In genomic region chr21:44736291-44737004, GRCh38 we compare ENCODE assay signal across 1 cellular context.
A peak's percentile ranks its signal among the peaks of the same experiment; 100 is the strongest.
TF ChIP-seq lines count a peak whose summit lies in the region.

No MANE protein-coding gene starts in this region.

TF ChIP-seq in HepG2, 621 proteins besides CTCF, POLR2A, EP300 and RAD21 (continues in another document):
- TF ChIP-seq ZNF205 (CRISPR knock-in tag; IDR thresholded peaks at IDR 0.05) (0 out of 2 replicates have a peak, but pooled peaks have one; percentile 40), ZNF121 (CRISPR knock-in tag; IDR thresholded peaks at IDR 0.05) (peak; percentile 54), ZNF180 (CRISPR knock-in tag; IDR thresholded peaks at IDR 0.05; ENCODE audit: borderline replicate concordance, low read depth) (no peak), SIN3A (IDR thresholded peaks at IDR 0.05; ENCODE audit: borderline replicate concordance, low read depth, low read length) (no peak), ARNTL (CRISPR knock-in tag; IDR thresholded peaks at IDR 0.05) (no peak), ZBTB43 (CRISPR knock-in tag; conservative IDR thresholded peaks at IDR 0.05) (0 out of 2 replicates have a peak, but pooled peaks have one; percentile 47), ZNF329 (CRISPR knock-in tag; IDR thresholded peaks at IDR 0.05; ENCODE audit: low read depth) (no peak), ETV6 (CRISPR knock-in tag; conservative IDR thresholded peaks at IDR 0.05) (no peak), TEAD3 (CRISPR knock-in tag; optimal IDR thresholded peaks at IDR 0.05; ENCODE audit: borderline replicate concordance) (peak; percentile 69), ZFP82 (CRISPR knock-in tag; IDR thresholded peaks at IDR 0.05; ENCODE audit: borderline replicate concordance) (no peak), MED13 (CRISPR knock-in tag; IDR thresholded peaks at IDR 0.05) (no peak), ARID4A (CRISPR knock-in tag; IDR thresholded peaks at IDR 0.05; ENCODE audit: borderline replicate concordance) (peak; percentile 19; the same call in 1 of the 2 replicates), HDAC2 (CRISPR knock-in tag; IDR thresholded peaks at IDR 0.05) (peak; percentile 73), THAP9 (CRISPR knock-in tag; IDR thresholded peaks at IDR 0.05; ENCODE audit: borderline replicate concordance) (no peak), DPF2 (CRISPR knock-in tag; IDR thresholded peaks at IDR 0.05; ENCODE audit: borderline replicate concordance, low read depth) (peak; percentile 55; the same call in 1 of the 2 replicates), NFIC (IDR thresholded peaks at IDR 0.05; ENCODE audit: low read length) (peak; percentile 65; the same call in 1 of the 2 replicates), SRF (IDR thresholded peaks at IDR 0.05; ENCODE audit: low read depth, low read length) (no peak), AHR (CRISPR knock-in tag; IDR thresholded peaks at IDR 0.05) (0 out of 2 replicates have a peak, but pooled peaks have one; percentile 33), MAF1 (CRISPR knock-in tag; IDR thresholded peaks at IDR 0.05; ENCODE audit: borderline replicate concordance) (no peak), FOXP4 (CRISPR knock-in tag; IDR thresholded peaks at IDR 0.05) (no peak), MEIS1 (CRISPR knock-in tag; IDR thresholded peaks at IDR 0.05; ENCODE audit: borderline replicate concordance) (no peak), ZBTB21 (CRISPR knock-in tag; IDR thresholded peaks at IDR 0.05) (peak; percentile 65; the same call in 1 of the 2 replicates), CBX5 (CRISPR knock-in tag; IDR thresholded peaks at IDR 0.05; ENCODE audit: borderline replicate concordance) (0 out of 2 replicates have a peak, but pooled peaks have one; percentile 51), ZNF577 (CRISPR knock-in tag; IDR thresholded peaks at IDR 0.05; ENCODE audit: borderline replicate concordance, low read depth) (no peak), ZNF740 (CRISPR knock-in tag; IDR thresholded peaks at IDR 0.05) (no peak), HNRNPL (IDR thresholded peaks at IDR 0.05; ENCODE audit: low read depth, low read length) (peak; percentile 38; the same call in 1 of the 2 replicates), EZH2 (conservative IDR thresholded peaks at IDR 0.05; ENCODE audit: low read depth, low read length) (no peak), JUND (CRISPR knock-in tag; IDR thresholded peaks at IDR 0.05) (no peak), BCL6 (CRISPR knock-in tag; IDR thresholded peaks at IDR 0.05) (peak; percentile 45; the same call in 1 of the 2 replicates), ZMYM3 (CRISPR knock-in tag; IDR thresholded peaks at IDR 0.05) (peak; percentile 31; the same call in 1 of the 2 replicates), ZKSCAN8 (CRISPR knock-in tag; IDR thresholded peaks at IDR 0.05; ENCODE audit: borderline replicate concordance) (0 out of 2 replicates have a peak, but pooled peaks have one; percentile 50), ARNT2 (CRISPR knock-in tag; IDR thresholded peaks at IDR 0.05; ENCODE audit: low read depth) (no peak), ZEB1 (IDR thresholded peaks at IDR 0.05; ENCODE audit: insufficient replicate concordance, low read depth) (no peak), LCORL (IDR thresholded peaks at IDR 0.05) (no peak), LCORL (CRISPR knock-in tag; IDR thresholded peaks at IDR 0.05) (peak; percentile 62; the same call in 1 of the 2 replicates), SP1 (IDR thresholded peaks at IDR 0.05) (no peak), SP1 (CRISPR knock-in tag; IDR thresholded peaks at IDR 0.05) (no peak), GATAD2A (CRISPR knock-in tag; IDR thresholded peaks at IDR 0.05) (no peak), ZSCAN5A (CRISPR knock-in tag; IDR thresholded peaks at IDR 0.05; ENCODE audit: borderline replicate concordance) (no peak), RXRA (CRISPR knock-in tag; IDR thresholded peaks at IDR 0.05) (peak; percentile 70), E2F1 (CRISPR knock-in tag; IDR thresholded peaks at IDR 0.05) (no peak), SOX6 (IDR thresholded peaks at IDR 0.05) (no peak), SOX6 (CRISPR knock-in tag; IDR thresholded peaks at IDR 0.05) (peak; percentile 32; the same call in 1 of the 2 replicates), FOSL2 (CRISPR knock-in tag; IDR thresholded peaks at IDR 0.05) (peak; percentile 72), PHF21A (CRISPR knock-in tag; IDR thresholded peaks at IDR 0.05) (no peak)
- TF ChIP-seq, protein P1, sequence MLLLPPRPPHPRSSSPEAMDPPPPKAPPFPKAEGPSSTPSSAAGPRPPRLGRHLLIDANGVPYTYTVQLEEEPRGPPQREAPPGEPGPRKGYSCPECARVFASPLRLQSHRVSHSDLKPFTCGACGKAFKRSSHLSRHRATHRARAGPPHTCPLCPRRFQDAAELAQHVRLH (CRISPR knock-in tag; IDR thresholded peaks at IDR 0.05; ENCODE audit: borderline replicate concordance, low read depth), result no peak
- TF ChIP-seq, protein P2, sequence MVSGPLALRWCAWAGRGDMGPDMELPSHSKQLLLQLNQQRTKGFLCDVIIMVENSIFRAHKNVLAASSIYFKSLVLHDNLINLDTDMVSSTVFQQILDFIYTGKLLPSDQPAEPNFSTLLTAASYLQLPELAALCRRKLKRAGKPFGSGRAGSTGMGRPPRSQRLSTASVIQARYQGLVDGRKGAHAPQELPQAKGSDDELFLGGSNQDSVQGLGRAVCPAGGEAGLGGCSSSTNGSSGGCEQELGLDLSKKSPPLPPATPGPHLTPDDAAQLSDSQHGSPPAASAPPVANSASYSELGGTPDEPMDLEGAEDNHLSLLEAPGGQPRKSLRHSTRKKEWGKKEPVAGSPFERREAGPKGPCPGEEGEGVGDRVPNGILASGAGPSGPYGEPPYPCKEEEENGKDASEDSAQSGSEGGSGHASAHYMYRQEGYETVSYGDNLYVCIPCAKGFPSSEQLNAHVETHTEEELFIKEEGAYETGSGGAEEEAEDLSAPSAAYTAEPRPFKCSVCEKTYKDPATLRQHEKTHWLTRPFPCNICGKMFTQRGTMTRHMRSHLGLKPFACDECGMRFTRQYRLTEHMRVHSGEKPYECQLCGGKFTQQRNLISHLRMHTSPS (CRISPR knock-in tag; IDR thresholded peaks at IDR 0.05; ENCODE audit: low read depth), result peak; percentile 92
- TF ChIP-seq, protein P3, sequence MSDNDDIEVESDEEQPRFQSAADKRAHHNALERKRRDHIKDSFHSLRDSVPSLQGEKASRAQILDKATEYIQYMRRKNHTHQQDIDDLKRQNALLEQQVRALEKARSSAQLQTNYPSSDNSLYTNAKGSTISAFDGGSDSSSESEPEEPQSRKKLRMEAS (IDR thresholded peaks at IDR 0.05), result no peak
- TF ChIP-seq, protein P4, sequence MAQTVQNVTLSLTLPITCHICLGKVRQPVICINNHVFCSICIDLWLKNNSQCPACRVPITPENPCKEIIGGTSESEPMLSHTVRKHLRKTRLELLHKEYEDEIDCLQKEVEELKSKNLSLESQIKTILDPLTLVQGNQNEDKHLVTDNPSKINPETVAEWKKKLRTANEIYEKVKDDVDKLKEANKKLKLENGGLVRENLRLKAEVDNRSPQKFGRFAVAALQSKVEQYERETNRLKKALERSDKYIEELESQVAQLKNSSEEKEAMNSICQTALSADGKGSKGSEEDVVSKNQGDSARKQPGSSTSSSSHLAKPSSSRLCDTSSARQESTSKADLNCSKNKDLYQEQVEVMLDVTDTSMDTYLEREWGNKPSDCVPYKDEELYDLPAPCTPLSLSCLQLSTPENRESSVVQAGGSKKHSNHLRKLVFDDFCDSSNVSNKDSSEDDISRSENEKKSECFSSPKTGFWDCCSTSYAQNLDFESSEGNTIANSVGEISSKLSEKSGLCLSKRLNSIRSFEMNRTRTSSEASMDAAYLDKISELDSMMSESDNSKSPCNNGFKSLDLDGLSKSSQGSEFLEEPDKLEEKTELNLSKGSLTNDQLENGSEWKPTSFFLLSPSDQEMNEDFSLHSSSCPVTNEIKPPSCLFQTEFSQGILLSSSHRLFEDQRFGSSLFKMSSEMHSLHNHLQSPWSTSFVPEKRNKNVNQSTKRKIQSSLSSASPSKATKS (CRISPR knock-in tag; IDR thresholded peaks at IDR 0.05), result no peak
